Comparison of ENCODE assay signal across 19 cellular contexts in genomic region chr15:98980899-98981228, GRCh38. TPM values are rescaled to one million over a fixed set of nuclear protein-coding genes. Genes with fewer than 3 reads are reported as not detected.
A peak's percentile ranks its signal among the peaks of the same experiment; 100 is the strongest.
DNase-seq lines count a peak whose midpoint lies in the region; ATAC-seq, FAIRE-seq and TF ChIP-seq lines count a peak whose summit lies in the region.
"Had no signal": no experiment of that assay in that cellular context is flagged by ENCODE, and none has a peak within 500 bp of the region (broad histone marks: within the 10 kb centered on the region; RNA-seq: fewer than 3 reads in every experiment).

No MANE protein-coding gene starts in this region.

- no peak overlapping the region for H3K9ac ChIP-seq in HepG2 (ENCODE audit: insufficient read depth, low read depth, low read length)

- no peak for TF ChIP-seq POLR2A in HepG2 (IDR thresholded peaks at IDR 0.05; ENCODE audit: insufficient read depth in 1 of 2, low read depth in 2 of 2, low read length in 2 of 2)
- TF ChIP-seq POLR2A in right lobe of liver (IDR thresholded peaks at IDR 0.05): no peak

- H3K4me1 ChIP-seq in HepG2 (ENCODE audit: insufficient read depth, low read length): 0 out of 2 replicates have a peak, but pooled peaks cover 9% of the 10 kb centered on the region
- peaks cover 0 to 4% (median 0%) of the 10 kb centered on the region in 4 donors for H3K4me1 ChIP-seq in right lobe of liver

- in situ Hi-C loops in HepG2 (cut with HindIII; ENCODE audit: extremely low pct_ligation_motif_present, low pct_unique_long_range_greater_than_20kb): no loop called here

- peaks cover 4% of the 10 kb centered on the region for H3K4me1 Mint-ChIP-seq in nephron progenitor cell

- H3K79me2 ChIP-seq in HepG2 (ENCODE audit: insufficient read depth, low read length): no peaks in the 10 kb centered on the region

- no peak for TF ChIP-seq CTCF in HepG2 (CRISPR knock-in tag; IDR thresholded peaks at IDR 0.05)
- no peak for TF ChIP-seq CTCF in right lobe of liver (IDR thresholded peaks at IDR 0.05)
- no peak for TF ChIP-seq CTCF in HL-60 (IDR thresholded peaks at IDR 0.05; ENCODE audit: insufficient read depth, low read length)
- TF ChIP-seq CTCF in nephron progenitor cell (IDR thresholded peaks at IDR 0.05): no peak

- TF ChIP-seq RAD21 in HepG2 (CRISPR knock-in tag; IDR thresholded peaks at IDR 0.05): no peak

- H3K27me3 Mint-ChIP-seq in nephron progenitor cell (ENCODE audit: low read depth, poor library complexity): peaks cover 3% of the 10 kb centered on the region

- H3K27me3 ChIP-seq in HepG2 (ENCODE audit: control insufficient read depth in 1 of 2, insufficient read depth in 2 of 2, low read length in 2 of 2) (no peaks in the 10 kb centered on the region), right lobe of liver (no peaks in the 10 kb centered on the region), HL-60 (ENCODE audit: insufficient read depth, poor library complexity, severe bottlenecking) (no peaks in the 10 kb centered on the region)

- H3K36me3 ChIP-seq in HepG2 (replicated peaks in 1 of 2; ENCODE audit: control insufficient read depth in 1 of 2, insufficient read depth in 2 of 2, low read length in 2 of 2) (no peaks in the 10 kb centered on the region), right lobe of liver (no peaks in the 10 kb centered on the region)

- CTCF ChIA-PET in HepG2 (lab: Yijun Ruan, JAX; ENCODE audit: low intra/inter-chr PET ratio, low total read pairs): no interaction called here

- peak; percentile 68 for ATAC-seq in HepG2
- ATAC-seq in right lobe of liver: no peak
- no peak for ATAC-seq in GM21737 (IDR thresholded peaks at IDR 0.05; ENCODE audit: unreplicated experiment)

- TF ChIP-seq EP300 in HepG2 (IDR thresholded peaks at IDR 0.05; ENCODE audit: low read depth in 2 of 2, low read length in 2 of 2) (no peak), HepG2 (CRISPR knock-in tag; IDR thresholded peaks at IDR 0.05; ENCODE audit: borderline replicate concordance) (no peak)

- H3K4me3 ChIP-seq in HepG2 (replicated peaks in 1 of 3; ENCODE audit: insufficient read depth in 1 of 3, low read depth in 2 of 3, low read length in 3 of 3) (no peak overlapping the region), right lobe of liver (no peak overlapping the region), HL-60 (replicated peaks; ENCODE audit: insufficient read depth, low read length) (no peak overlapping the region)

- POLR2A ChIA-PET in HepG2 (lab: Yijun Ruan, JAX): no interaction called here

- H3K4me3 Mint-ChIP-seq in nephron progenitor cell: no peak overlapping the region
- H3K4me3 Mint-ChIP-seq: CD14-positive monocyte had no signal

- no peaks in the 10 kb centered on the region for H4K20me1 ChIP-seq in HepG2 (ENCODE audit: insufficient read depth, low read length)

- no peak for DNase-seq in HepG2 (ENCODE audit: low spot score)
- no peak for DNase-seq in right lobe of liver
- DNase-seq in HL-60 (ENCODE audit: low read depth in 1 of 2, low spot score in 1 of 2): no peak
- no peak for DNase-seq in nephron progenitor cell
- no peak for DNase-seq in activated gamma-delta T cell (lab: John Stamatoyannopoulos, UW)
- DNase-seq in epidermal melanocyte (ENCODE audit: insufficient read length, low spot score): no peak
- DNase-seq in NCI-H1436 treated with DMSO at 0.1 percent for 48 hours (lab: John Stamatoyannopoulos, UW): no peak
- DNase-seq: DMS79, HCEC 1CT, KG1, NCI-H1105, NCI-H187, NCI-H82 had no signal

- no peak for FAIRE-seq in HepG2 (lab: Jason Lieb, UNC)
- FAIRE-seq: A204.1, G401.6 had no signal

- H3K9me3 ChIP-seq in HepG2 (ENCODE audit: low read length): peaks cover 3% of the 10 kb centered on the region; the same call in 1 of the 2 replicates
- no peaks in the 10 kb centered on the region for H3K9me3 ChIP-seq in right lobe of liver

- peak overlapping the region; percentile 59 for H3K27ac Mint-ChIP-seq in nephron progenitor cell
- H3K27ac Mint-ChIP-seq: CD14-positive monocyte had no signal

- intact Hi-C loops in HepG2 (cut with micrococcal nuclease; ENCODE audit: unreplicated experiment): no loop called here
- intact Hi-C loops in right lobe of liver (cut with DNase I): no loop called here

- WGBS in HepG2 (ENCODE audit: low lambda C conversion rate): 82% methylated on average over 4 of the region's 4 CpGs
- no CpG with 5 or more reads among the region's 4 CpGs for WGBS in right lobe of liver (ENCODE audit: insufficient coverage, low coverage, low lambda C conversion rate, missing lambda C conversion rate)

- BruUV-seq in HepG2 (replicated peaks; lab: Mats Ljungman, UMichigan): no TSS peak

- no peak overlapping the region for H2AFZ ChIP-seq in HepG2 (ENCODE audit: low read length)

- H3K27ac ChIP-seq in HepG2 (ENCODE audit: extremely low read length, insufficient read depth, low read length) (no peak overlapping the region), right lobe of liver (no peak overlapping the region), HL-60 (replicated peaks) (peak overlapping the region; percentile 40; the same call in 1 of the 2 replicates)

- H3K4me2 ChIP-seq in HepG2 (ENCODE audit: low read depth, low read length): no peak overlapping the region

- peaks cover 15% of the 10 kb centered on the region for H3K9me3 Mint-ChIP-seq in nephron progenitor cell

- no peaks in the 10 kb centered on the region for H3K36me3 Mint-ChIP-seq in nephron progenitor cell (ENCODE audit: low read depth)

TF ChIP-seq in HepG2, 621 proteins besides CTCF, POLR2A, EP300 and RAD21:
- no peak for TF ChIP-seq ZFP90 (CRISPR knock-in tag; IDR thresholded peaks at IDR 0.05; ENCODE audit: borderline replicate concordance)
- TF ChIP-seq CREB1 (IDR thresholded peaks at IDR 0.05): peak; percentile 15; the same call in 1 of the 2 replicates
- TF ChIP-seq CREB1 (CRISPR knock-in tag; IDR thresholded peaks at IDR 0.05): no peak

RNA-seq across cellular contexts. Expression of gene PGPEP1L, which starts 26.7 kb away (rescaled TPM):
- total RNA-seq in HepG2 (2016; rRNA removed; fragmentation: Illumina TruSeq; extraction: Trizol): not detected in 2 replicates
- not detected in 2 replicates for total RNA-seq in HepG2 (2016; cell fraction: cytosol; rRNA removed; fragmentation: Illumina TruSeq; extraction: Trizol; ENCODE audit: low read depth)
- not detected in 2 replicates for total RNA-seq in HepG2 (2016; cell fraction: insoluble cytoplasmic fraction; rRNA removed; fragmentation: Illumina TruSeq; extraction: Trizol)
- total RNA-seq in HepG2 (2016; cell fraction: membrane; rRNA removed; fragmentation: Illumina TruSeq; extraction: Trizol): not detected in 2 replicates
- total RNA-seq in HepG2 (2016; cell fraction: nucleus; rRNA removed; fragmentation: Illumina TruSeq; extraction: Trizol): not detected in 2 replicates
- polyA plus RNA-seq in HepG2 (2011; rRNA removed): not detected in 2 replicates
- not detected in 2 replicates for polyA plus RNA-seq in HepG2 (2011; cell fraction: cytosol; rRNA removed)
- not detected in 2 replicates for polyA plus RNA-seq in HepG2 (2011; cell fraction: nucleus; rRNA removed)
- not detected in 2 replicates for polyA plus RNA-seq in HepG2 (2012)
- not detected in 2 replicates for polyA plus RNA-seq in HepG2 (2016; cell fraction: cytosol; fragmentation: Illumina TruSeq; extraction: Trizol; ENCODE audit: low read depth)
- not detected in 2 replicates for polyA plus RNA-seq in HepG2 (2016; cell fraction: insoluble cytoplasmic fraction; fragmentation: Illumina TruSeq; extraction: Trizol; ENCODE audit: low read depth)
- polyA plus RNA-seq in HepG2 (2016; cell fraction: membrane; fragmentation: Illumina TruSeq; extraction: Trizol; ENCODE audit: low read depth): not detected in 2 replicates
- polyA plus RNA-seq in HepG2 (2016; cell fraction: nucleus; fragmentation: Illumina TruSeq; extraction: Trizol; ENCODE audit: insufficient read depth, low read depth): not detected in 2 replicates
- polyA minus RNA-seq in HepG2 (2011; rRNA and poly(A)+ RNA removed; ENCODE audit: low replicate concordance): 2.3 TPM in 1 of 2 replicates, not detected in the other
- polyA minus RNA-seq in HepG2 (2011; cell fraction: cytosol; rRNA and poly(A)+ RNA removed): not detected in 2 replicates
- not detected in 2 replicates for polyA minus RNA-seq in HepG2 (2011; cell fraction: nucleus; rRNA and poly(A)+ RNA removed)
- total RNA-seq in right lobe of liver: not detected
- total RNA-seq: MCF 10A, NCI-H460 had no signal
- polyA plus RNA-seq: CD14-positive monocyte had no signal
